22 cellular contexts compared by ENCODE assay signal in genomic region chr1:15610167-15610566, GRCh38. TPM values are rescaled to one million over a fixed set of nuclear protein-coding genes. Genes with fewer than 3 reads are reported as not detected.
DNase-seq lines count a peak whose midpoint lies in the region; TF ChIP-seq lines count a peak whose summit lies in the region.
"Had no signal": no experiment of that assay in that cellular context is flagged by ENCODE, and none has a peak within 500 bp of the region (broad histone marks: within the 10 kb centered on the region; RNA-seq: fewer than 3 reads in every experiment).

No MANE protein-coding gene starts in this region.

- H3K27me3 ChIP-seq in endocrine pancreas (ENCODE audit: control insufficient read depth, insufficient read depth, low read length), result no peaks in the 10 kb centered on the region
- H3K27me3 ChIP-seq in hepatocyte, result no peaks in the 10 kb centered on the region
- H3K27me3 ChIP-seq: BLaER1, dorsolateral prefrontal cortex, SJCRH30 had no signal

- H3K4me2 ChIP-seq in hepatocyte, result no peak overlapping the region
- H3K4me2 ChIP-seq: BLaER1 had no signal

- peak overlapping the region; percentile 26 for H3K9ac ChIP-seq in endocrine pancreas (ENCODE audit: control insufficient read depth, insufficient read depth, low read length)
- H3K9ac ChIP-seq: BLaER1 had no signal

- peak; percentile 97 for DNase-seq in DMS153 (lab: John Stamatoyannopoulos, UW)
- DNase-seq in NCI-H526 treated with DMSO at 0.1 percent for 48 hours (lab: John Stamatoyannopoulos, UW), result peak; percentile 92
- no peak for DNase-seq in NCI-H2171 treated with DMSO at 0.1 percent for 48 hours (lab: John Stamatoyannopoulos, UW)
- DNase-seq in hepatocyte (ENCODE audit: low spot score), result no peak
- no peak for DNase-seq in activated CD4-positive, alpha-beta T cell treated with anti-CD3 and anti-CD28 coated beads, Interleukin-2, amount 10 ng/mL, durations not matched to agents 7 days and 5 days
- DNase-seq: activated CD4-positive, alpha-beta T cell treated with anti-CD3 and anti-CD28 coated beads, Interleukin-2, amount 10 ng/mL, durations not matched to agents 24 days and 14 days; activated effector memory CD4-positive, alpha-beta T cell treated with anti-CD3 and anti-CD28 coated beads, Interleukin-2, amount 50 U/mL, for 16 hours; dorsolateral prefrontal cortex; hippocampal formation; left cardiac atrium; NCI-H1048; NCI-H446; nephron progenitor cell; SJCRH30; SW 1271; T-helper 9 cell; trophoblast cell had no signal

- H3K9me2 ChIP-seq in hepatocyte (replicated peaks; ENCODE audit: insufficient read depth), result no peaks in the 10 kb centered on the region

- no peaks in the 10 kb centered on the region for H3K79me2 ChIP-seq in hepatocyte

- no peak for TF ChIP-seq CTCF in 22Rv1 (IDR thresholded peaks at IDR 0.05)
- TF ChIP-seq CTCF in hepatocyte (IDR thresholded peaks at IDR 0.05; ENCODE audit: poor library complexity), result no peak

- no peak overlapping the region for H2AFZ ChIP-seq in hepatocyte

- no peaks in the 10 kb centered on the region for H3K36me3 Mint-ChIP-seq in activated CD4-positive, alpha-beta T cell treated with anti-CD3 and anti-CD28 coated beads, Interleukin-2, amount 10 ng/mL, durations not matched to agents 7 days and 5 days (ENCODE audit: low read depth)
- H3K36me3 Mint-ChIP-seq: activated naive CD8-positive, alpha-beta T cell; stimulated activated memory B cell treated with anti-CD40 and anti-IgM and Interleukin-4, amounts not matched to agents 10 μg/mL and 1 μg/mL and 100 μg/mL, for 72 hours had no signal

- H3K36me3 ChIP-seq in endocrine pancreas (ENCODE audit: control insufficient read depth, insufficient read depth, low read length) (no peaks in the 10 kb centered on the region), hepatocyte (replicated peaks; ENCODE audit: insufficient read depth, low read depth) (no peaks in the 10 kb centered on the region)
- H3K36me3 ChIP-seq: BLaER1, SJCRH30 had no signal

- H3K27ac Mint-ChIP-seq in activated CD4-positive, alpha-beta T cell treated with anti-CD3 and anti-CD28 coated beads, Interleukin-2, amount 10 ng/mL, durations not matched to agents 7 days and 5 days, result no peak overlapping the region
- H3K27ac Mint-ChIP-seq: activated CD4-positive, alpha-beta T cell treated with anti-CD3 and anti-CD28 coated beads, Interleukin-2, amount 10 ng/mL, durations not matched to agents 24 days and 14 days; activated naive CD8-positive, alpha-beta T cell; nephron progenitor cell; stimulated activated memory B cell treated with anti-CD40 and anti-IgM and Interleukin-4, amounts not matched to agents 10 μg/mL and 1 μg/mL and 100 μg/mL, for 72 hours had no signal

- peaks cover 3% of the 10 kb centered on the region for H3K4me1 ChIP-seq in endocrine pancreas (ENCODE audit: control insufficient read depth, insufficient read depth, low read length)
- no peaks in the 10 kb centered on the region for H3K4me1 ChIP-seq in hepatocyte (ENCODE audit: insufficient read depth)
- H3K4me1 ChIP-seq: SJCRH30 had no signal

- H3K9me3 ChIP-seq in endocrine pancreas (ENCODE audit: control insufficient read depth, low read length) (no peaks in the 10 kb centered on the region), hepatocyte (ENCODE audit: low read depth) (no peaks in the 10 kb centered on the region)
- H3K9me3 ChIP-seq: BLaER1, SJCRH30 had no signal

- CTCF ChIA-PET in activated CD4-positive, alpha-beta T cell treated with anti-CD3 and anti-CD28 coated beads, Interleukin-2, amount 10 ng/mL, durations not matched to agents 7 days and 5 days (lab: Charles Lee), result no interaction called here

- no peaks in the 10 kb centered on the region for H4K20me1 ChIP-seq in hepatocyte (ENCODE audit: insufficient read depth, poor library complexity, severe bottlenecking)
- H4K20me1 ChIP-seq: BLaER1 had no signal

- H3K9me3 Mint-ChIP-seq in activated CD4-positive, alpha-beta T cell treated with anti-CD3 and anti-CD28 coated beads, Interleukin-2, amount 10 ng/mL, durations not matched to agents 7 days and 5 days, result no peaks in the 10 kb centered on the region
- H3K9me3 Mint-ChIP-seq: activated CD4-positive, alpha-beta T cell treated with anti-CD3 and anti-CD28 coated beads, Interleukin-2, amount 10 ng/mL, durations not matched to agents 24 days and 14 days; nephron progenitor cell; stimulated activated memory B cell treated with anti-CD40 and anti-IgM and Interleukin-4, amounts not matched to agents 10 μg/mL and 1 μg/mL and 100 μg/mL, for 72 hours had no signal

- H3K27me3 Mint-ChIP-seq in activated CD4-positive, alpha-beta T cell treated with anti-CD3 and anti-CD28 coated beads, Interleukin-2, amount 10 ng/mL, durations not matched to agents 7 days and 5 days, result peaks cover 4% of the 10 kb centered on the region
- H3K27me3 Mint-ChIP-seq: activated naive CD8-positive, alpha-beta T cell; stimulated activated memory B cell treated with anti-CD40 and anti-IgM and Interleukin-4, amounts not matched to agents 10 μg/mL and 1 μg/mL and 100 μg/mL, for 72 hours had no signal

- H3K4me1 Mint-ChIP-seq in activated CD4-positive, alpha-beta T cell treated with anti-CD3 and anti-CD28 coated beads, Interleukin-2, amount 10 ng/mL, durations not matched to agents 7 days and 5 days, result no peaks in the 10 kb centered on the region
- H3K4me1 Mint-ChIP-seq: activated CD4-positive, alpha-beta T cell treated with anti-CD3 and anti-CD28 coated beads, Interleukin-2, amount 10 ng/mL, durations not matched to agents 24 days and 14 days; stimulated activated memory B cell treated with anti-CD40 and anti-IgM and Interleukin-4, amounts not matched to agents 10 μg/mL and 1 μg/mL and 100 μg/mL, for 72 hours had no signal

- WGBS in hepatocyte (ENCODE audit: low lambda C conversion rate, missing lambda C conversion rate), result 72% methylated on average over 4 of the region's 4 CpGs

- POLR2A ChIA-PET in activated CD4-positive, alpha-beta T cell treated with anti-CD3 and anti-CD28 coated beads, Interleukin-2, amount 10 ng/mL, durations not matched to agents 7 days and 5 days (lab: Charles Lee), result no interaction called here

- H3K4me3 Mint-ChIP-seq in activated CD4-positive, alpha-beta T cell treated with anti-CD3 and anti-CD28 coated beads, Interleukin-2, amount 10 ng/mL, durations not matched to agents 7 days and 5 days, result no peak overlapping the region
- H3K4me3 Mint-ChIP-seq: activated CD4-positive, alpha-beta T cell treated with anti-CD3 and anti-CD28 coated beads, Interleukin-2, amount 10 ng/mL, durations not matched to agents 24 days and 14 days; activated naive CD8-positive, alpha-beta T cell; nephron progenitor cell; stimulated activated memory B cell treated with anti-CD40 and anti-IgM and Interleukin-4, amounts not matched to agents 10 μg/mL and 1 μg/mL and 100 μg/mL, for 72 hours had no signal

- peak overlapping the region; percentile 53 for H3K27ac ChIP-seq in 22Rv1
- H3K27ac ChIP-seq in hepatocyte, result no peak overlapping the region
- H3K27ac ChIP-seq: BLaER1, dorsolateral prefrontal cortex, SJCRH30 had no signal

- H3K4me3 ChIP-seq in endocrine pancreas (ENCODE audit: control insufficient read depth, insufficient read depth, low read length) (no peak overlapping the region), hepatocyte (no peak overlapping the region)
- H3K4me3 ChIP-seq: BLaER1, dorsolateral prefrontal cortex, SJCRH30 had no signal

RNA-seq across cellular contexts. Expression of gene DDI2, which starts 7.1 kb away (rescaled TPM):
- total RNA-seq in hepatocyte, result 27.4 and 40.1 TPM in 2 replicates
- 5.6 and 7.5 TPM in 2 replicates for polyA plus RNA-seq in hepatocyte
- total RNA-seq in activated CD4-positive, alpha-beta T cell treated with anti-CD3 and anti-CD28 coated beads, Interleukin-2, amount 10 ng/mL, durations not matched to agents 7 days and 5 days, result 10 to 100 TPM; 31.0 to 33.5 TPM

RNA-seq across cellular contexts. Expression of gene AGMAT, which starts 25.3 kb away (rescaled TPM):
- total RNA-seq in hepatocyte, result 42.9 and 49.9 TPM in 2 replicates
- 19.1 and 28.7 TPM in 2 replicates for polyA plus RNA-seq in hepatocyte
- total RNA-seq in activated CD4-positive, alpha-beta T cell treated with anti-CD3 and anti-CD28 coated beads, Interleukin-2, amount 10 ng/mL, durations not matched to agents 7 days and 5 days, result 10 to 100 TPM; 17.0 to 17.6 TPM
- total RNA-seq: SJCRH30 had no signal

Comparison
In these comparisons a context has a peak if more than half of its experiments do, and no peak if none do; other contexts are left out.
1. DNase-seq: peak in DMS153 (single experiment) and NCI-H526 treated with DMSO at 0.1 percent for 48 hours (single experiment); none in NCI-H2171 treated with DMSO at 0.1 percent for 48 hours (single experiment), hepatocyte (single experiment) and activated CD4-positive, alpha-beta T cell treated with anti-CD3 and anti-CD28 coated beads, Interleukin-2, amount 10 ng/mL, durations not matched to agents 7 days and 5 days (single experiment).